In genomic region chr9:116564266-116564793, GRCh38 we compare ENCODE assay signal across 28 cellular contexts.
"Had no signal": no experiment of that assay in that cellular context is flagged by ENCODE, and none has a peak within 500 bp of the region (broad histone marks: within the 10 kb centered on the region; RNA-seq: fewer than 3 reads in every experiment).

No MANE protein-coding gene starts in this region.

- H3K9me3 ChIP-seq: left lung, mucosa of descending colon, ovary, stomach, testis, thyroid gland, transverse colon, upper lobe of left lung, vagina had no signal

- H3K4me1 ChIP-seq: left lung, testis had no signal

- DNase-seq: islet precursor cell; kidney glomerular epithelial cell; left colon; left lung; mesendoderm; midbrain; mucosa of descending colon; naive thymus-derived CD4-positive, alpha-beta T cell; ovary; retina; right cardiac atrium; stimulated activated CD4-positive, alpha-beta T cell treated with anti-CD3 and anti-CD28 coated beads, Interleukin-12 subunit alpha, Interleukin-12 subunit beta, amount 100 ng/mL, for 4 hours; stimulated activated CD4-positive, alpha-beta T cell treated with anti-CD3 and anti-CD28 coated beads, Interleukin-15, amount 100 ng/mL, for 24 hours; stimulated activated CD4-positive, alpha-beta T cell treated with anti-CD3 and anti-CD28 coated beads, Interleukin-2, amount 100 ng/mL, for 24 hours; stimulated activated CD4-positive, alpha-beta T cell treated with anti-CD3 and anti-CD28 coated beads, Interleukin-4, amount 100 ng/mL, for 1 hour; stimulated activated naive B cell treated with anti-CD40 and anti-IgM and Interleukin-4, amounts not matched to agents 10 μg/mL and 1 μg/mL and 100 μg/mL, for 72 hours; stimulated activated naive CD8-positive, alpha-beta T cell treated with anti-CD3 and anti-CD28 coated beads, Interleukin-15, Interleukin-2, amounts not matched to agents 100 U/mL and 50 U/mL, for 24 hours; stomach; testis; thyroid gland; transverse colon; upper lobe of left lung had no signal

- H3K27me3 ChIP-seq: hepatocyte, left lung, ovary, stomach, testis, thyroid gland, transverse colon, upper lobe of left lung, vagina had no signal

- H3K36me3 ChIP-seq: left lung, ovary, stomach, thyroid gland, transverse colon, upper lobe of left lung, vagina had no signal

- ATAC-seq: left colon; left lung; mucosa of descending colon; naive thymus-derived CD4-positive, alpha-beta T cell; natural killer cell treated with Interleukin-12 subunit alpha and Interleukin-12 subunit beta and Interleukin-15 and Interleukin-18, amount 100 ng/mL, for 72 hours; right cardiac atrium; sciatic nerve; stimulated activated naive B cell treated with anti-CD40 and anti-IgM and Interleukin-4, amounts not matched to agents 10 μg/mL and 1 μg/mL and 100 μg/mL, for 72 hours; stimulated activated naive CD8-positive, alpha-beta T cell treated with anti-CD3 and anti-CD28 coated beads, Interleukin-15, Interleukin-2, amounts not matched to agents 100 U/mL and 50 U/mL, for 24 hours had no signal

- H3K4me3 ChIP-seq: hepatocyte, left lung, lung, mucosa of descending colon, ovary, skin epidermis, stomach, testis, thyroid gland, transverse colon, upper lobe of left lung, vagina had no signal

- H3K27ac ChIP-seq: hepatocyte, left lung, ovary, skin epidermis, stomach, testis, thyroid gland, transverse colon, upper lobe of left lung, vagina had no signal

- H3K4me2 ChIP-seq: hepatocyte had no signal
